In the genomic region with DNA sequence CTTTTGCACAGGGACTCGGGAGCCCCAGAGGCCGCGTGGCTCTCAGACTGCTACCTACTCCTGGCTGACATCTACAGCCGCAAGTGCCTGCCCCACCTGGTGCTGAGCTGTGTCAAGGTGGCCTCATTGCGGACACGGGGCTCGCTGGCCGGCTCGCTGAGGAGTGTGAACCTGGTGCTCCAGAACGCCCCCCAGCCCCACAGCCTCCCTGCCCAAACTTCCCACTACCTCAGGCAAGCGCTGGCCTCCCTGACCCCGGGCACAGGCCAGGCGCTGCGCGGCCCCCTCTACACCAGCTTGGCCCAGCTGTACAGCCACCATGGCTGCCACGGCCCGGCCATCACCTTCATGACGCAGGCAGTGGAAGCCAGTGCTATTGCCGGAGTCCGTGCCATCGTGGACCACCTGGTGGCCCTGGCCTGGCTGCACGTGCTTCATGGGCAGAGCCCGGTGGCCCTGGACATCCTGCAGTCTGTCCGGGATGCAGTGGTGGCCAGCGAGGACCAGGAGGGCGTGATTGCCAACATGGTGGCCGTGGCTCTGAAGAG, we compare ENCODE assay signal across 15 cellular contexts. TPM values are rescaled to one million over a fixed set of nuclear protein-coding genes. Genes with fewer than 3 reads are reported as not detected.
DNase-seq lines count a peak whose midpoint lies in the region; ATAC-seq and TF ChIP-seq lines count a peak whose summit lies in the region.
"Had no signal": no experiment of that assay in that cellular context is flagged by ENCODE, and none has a peak within 500 bp of the region (broad histone marks: within the 10 kb centered on the region; RNA-seq: fewer than 3 reads in every experiment).

No MANE protein-coding gene starts in this region.

- H3K27me3 ChIP-seq in right atrium auricular region (no peaks in the 10 kb centered on the region), mammary epithelial cell (ENCODE audit: insufficient read depth, low read length) (no peaks in the 10 kb centered on the region), mesendoderm (ENCODE audit: insufficient read depth, low read length, poor library complexity) (no peaks in the 10 kb centered on the region), vagina (no peaks in the 10 kb centered on the region)
- H3K27me3 ChIP-seq: adrenal gland, testis had no signal

- peaks cover 25% of the 10 kb centered on the region for H3K4me1 Mint-ChIP-seq in endothelial cell (ENCODE audit: unreplicated experiment)

- no peak for TF ChIP-seq CTCF in right atrium auricular region (IDR thresholded peaks at IDR 0.05)
- TF ChIP-seq CTCF in mammary epithelial cell (conservative IDR thresholded peaks at IDR 0.05 in 1 of 2, IDR thresholded peaks at IDR 0.05 in 1 of 2; ENCODE audit: extremely low read depth in 1 of 2, insufficient read depth in 1 of 2, low read depth in 1 of 2, low read length in 2 of 2), result no peak
- TF ChIP-seq CTCF in vagina (IDR thresholded peaks at IDR 0.05), result no peak
- no peak for TF ChIP-seq CTCF in endothelial cell (IDR thresholded peaks at IDR 0.05; ENCODE audit: unreplicated experiment)

- no peak overlapping the region for H3K18ac ChIP-seq in mesendoderm (ENCODE audit: low read length)

- no peak overlapping the region for H3K27ac Mint-ChIP-seq in endothelial cell (ENCODE audit: unreplicated experiment)
- H3K27ac Mint-ChIP-seq: activated T-helper 2 cell treated with anti-CD3 and anti-CD28 coated beads, Interferon-gamma antibody, Interleukin-2, Interleukin-4, amounts not matched to agents 10 μg/mL and 5 μg/mL and 100 μg/mL, durations not matched to agents 14 hours and 24 hours and 36 hours had no signal

- H2BK120ac ChIP-seq in mesendoderm (ENCODE audit: low read depth, low read length), result no peak overlapping the region

- dilution Hi-C loops in mammary epithelial cell (cut with HindIII; ENCODE audit: low sequenced_read_pairs), result no loop called here

- H3K4me3 ChIP-seq in right atrium auricular region (no peak overlapping the region), mammary epithelial cell (replicated peaks in 1 of 3; ENCODE audit: insufficient read depth in 1 of 3, low read depth in 2 of 3, low read length in 3 of 3) (no peak overlapping the region), mesendoderm (ENCODE audit: low read length) (no peak overlapping the region), vagina (no peak overlapping the region)
- H3K4me3 ChIP-seq: adrenal gland, testis had no signal

- peak overlapping the region; percentile 74 for H2BK5ac ChIP-seq in mesendoderm (ENCODE audit: low read length)

- H3K36me3 ChIP-seq in right atrium auricular region, result peaks cover 8% of the 10 kb centered on the region
- H3K36me3 ChIP-seq in mammary epithelial cell (ENCODE audit: insufficient read depth, low read length), result peaks cover 37% of the 10 kb centered on the region
- no peaks in the 10 kb centered on the region for H3K36me3 ChIP-seq in mesendoderm (ENCODE audit: control insufficient read depth, insufficient read depth, low read length)
- H3K36me3 ChIP-seq in vagina, result peaks cover 0 to 12% of the 10 kb centered on the region in 2 donors

- H2BK15ac ChIP-seq in mesendoderm (replicated peaks; ENCODE audit: low read depth), result no peak overlapping the region

- H3K27me3 Mint-ChIP-seq in endothelial cell (ENCODE audit: unreplicated experiment), result peaks cover 1% of the 10 kb centered on the region

- H4K20me1 ChIP-seq in mammary epithelial cell (ENCODE audit: insufficient read depth, low read length), result peaks cover 10% of the 10 kb centered on the region

- CTCF ChIA-PET in mammary epithelial cell (lab: Charles Lee; ENCODE audit: low non-redundant PET), result no interaction called here

- H3K9ac ChIP-seq in mammary epithelial cell (ENCODE audit: insufficient read depth, low read length), result peak overlapping the region; percentile 35
- no peak overlapping the region for H3K9ac ChIP-seq in mesendoderm (ENCODE audit: low read length)

- H2AFZ ChIP-seq in mammary epithelial cell (ENCODE audit: low read depth, low read length), result no peak overlapping the region

- H3K79me1 ChIP-seq in mesendoderm (ENCODE audit: low read length), result no peaks in the 10 kb centered on the region

- H3K4me2 ChIP-seq in mammary epithelial cell (ENCODE audit: insufficient read depth, low read depth, low read length), result peak overlapping the region; percentile 37
- no peak overlapping the region for H3K4me2 ChIP-seq in mesendoderm (ENCODE audit: low read length)

- no peak for TF ChIP-seq POLR2A in vagina (IDR thresholded peaks at IDR 0.05)

- BruUV-seq in mammary epithelial cell (replicated peaks; lab: Mats Ljungman, UMichigan), result no TSS peak

- intact Hi-C loops in left ventricle myocardium superior (cut with micrococcal nuclease), result no loop called here
- intact Hi-C loops in mammary epithelial cell (cut with micrococcal nuclease), result loop anchor here (2.0 kb wide), 2 partner anchors 29 to 51 kb away; partner anchors contain the start of gene SH3TC1
- intact Hi-C loops in vagina (cut with DNase I), result no loop called here

- H3K27ac ChIP-seq in right atrium auricular region (no peak overlapping the region), mammary epithelial cell (ENCODE audit: insufficient read depth, low read depth, low read length) (peak overlapping the region; percentile 45), mesendoderm (ENCODE audit: low read depth, low read length) (no peak overlapping the region), vagina (peak overlapping the region; percentile 31)
- H3K27ac ChIP-seq: epithelial cell of prostate, testis had no signal

- H3K79me2 ChIP-seq in mammary epithelial cell (ENCODE audit: insufficient read depth, low read length) (peaks cover 65% of the 10 kb centered on the region), mesendoderm (ENCODE audit: control insufficient read depth, insufficient read depth, low read length) (no peaks in the 10 kb centered on the region)

- no peak overlapping the region for H4K8ac ChIP-seq in mesendoderm (ENCODE audit: low read depth, low read length)

- no peaks in the 10 kb centered on the region for H3K9me3 Mint-ChIP-seq in endothelial cell (ENCODE audit: unreplicated experiment)
- H3K9me3 Mint-ChIP-seq: activated T-helper 2 cell treated with anti-CD3 and anti-CD28 coated beads, Interferon-gamma antibody, Interleukin-2, Interleukin-4, amounts not matched to agents 10 μg/mL and 5 μg/mL and 100 μg/mL, durations not matched to agents 14 hours and 24 hours and 36 hours had no signal

- ATAC-seq in left ventricle myocardium superior (peak; percentile 3), GM19328 (IDR thresholded peaks at IDR 0.05; ENCODE audit: unreplicated experiment) (no peak)

- H3K4me1 ChIP-seq in right atrium auricular region (peaks cover 0 to 17% of the 10 kb centered on the region in 2 donors), mammary epithelial cell (ENCODE audit: insufficient read depth, low read length) (peaks cover 19% of the 10 kb centered on the region), mesendoderm (ENCODE audit: control insufficient read depth, low read depth, low read length) (peaks cover 13% of the 10 kb centered on the region), vagina (peaks cover 25% of the 10 kb centered on the region)

- no peak for DNase-seq in left ventricle myocardium superior
- DNase-seq in right atrium auricular region (ENCODE audit: low spot score), result no peak
- DNase-seq in mammary epithelial cell, result no peak
- no peak for DNase-seq in mesendoderm
- no peak for DNase-seq in vagina (ENCODE audit: extremely low spot score in 2 of 2)
- no peak for DNase-seq in T-helper 1 cell
- no peak for DNase-seq in endothelial cell (ENCODE audit: low spot score)
- DNase-seq: GOT3, NCI-H1048 had no signal

- H4K5ac ChIP-seq in mesendoderm (ENCODE audit: low read length), result no peak overlapping the region

- in situ Hi-C loops in mammary epithelial cell (cut with MboI; ENCODE audit: low sequenced_read_pairs in 2 of 2), result no loop called here

- peak overlapping the region; percentile 69 for H3K56ac ChIP-seq in mesendoderm (ENCODE audit: low read length)

- WGBS in mammary epithelial cell (ENCODE audit: low coverage, missing lambda C conversion rate), result 93% methylated on average over 22 of the region's 27 CpGs
- WGBS in mesendoderm (ENCODE audit: extremely low coverage, insufficient coverage, low lambda C conversion rate), result no CpG with 5 or more reads among the region's 27 CpGs

- peak overlapping the region; percentile 90 for H2AK5ac ChIP-seq in mesendoderm (ENCODE audit: low read length)

- H3K9me3 ChIP-seq in right atrium auricular region (no peaks in the 10 kb centered on the region), mammary epithelial cell (replicated peaks; ENCODE audit: insufficient read depth, low read length) (no peaks in the 10 kb centered on the region), vagina (no peaks in the 10 kb centered on the region)
- H3K9me3 ChIP-seq: adrenal gland, testis had no signal

- H3K4me3 Mint-ChIP-seq in endothelial cell (ENCODE audit: unreplicated experiment), result no peak overlapping the region

- H3K36me3 Mint-ChIP-seq in endothelial cell (ENCODE audit: low read depth, unreplicated experiment), result peaks cover 32% of the 10 kb centered on the region

- no peak overlapping the region for H3K23ac ChIP-seq in mesendoderm (ENCODE audit: low read length)

- peak overlapping the region; percentile 95 for H3K4ac ChIP-seq in mesendoderm (ENCODE audit: low read depth, low read length)

RNA-seq across cellular contexts. Expression of gene SH3TC1, which starts 28.8 kb away (rescaled TPM):
- total RNA-seq in left ventricle myocardium superior (8.7 TPM), right atrium auricular region (10 to 100 TPM in 1 of 2 donors, 1 to 10 TPM in 1; 8.9 to 13.9 TPM), mammary epithelial cell (100 to 1,000 TPM in 1 of 2 donors, 10 to 100 TPM in 1; 70.8 to 138 TPM), vagina (50.6 TPM), endothelial cell (ENCODE audit: unreplicated experiment) (114 TPM)
- 37.7 TPM for polyA plus RNA-seq in mammary epithelial cell
- 62.5 TPM for polyA minus RNA-seq in mammary epithelial cell
- polyA plus RNA-seq in mesendoderm (2013, experiment 1 of 2), result 0.17 TPM
- 0.13 TPM for polyA plus RNA-seq in mesendoderm (2013, experiment 2 of 2)

RNA-seq across cellular contexts. Expression of gene HTRA3, which starts 41.7 kb away (rescaled TPM):
- total RNA-seq in left ventricle myocardium superior (95.6 TPM), right atrium auricular region (100 to 1,000 TPM in 1 of 2 donors, 10 to 100 TPM in 1; 33.8 to 124 TPM), mammary epithelial cell (under 1 TPM in 1 of 2 donors, not detected in 1; 0.17 TPM), vagina (33.1 TPM), endothelial cell (ENCODE audit: unreplicated experiment) (1.7 TPM)
- polyA plus RNA-seq in mammary epithelial cell, result not detected
- 2.5 TPM for polyA minus RNA-seq in mammary epithelial cell
- polyA plus RNA-seq in mesendoderm (2013, experiment 1 of 2), result 1.8 TPM
- polyA plus RNA-seq in mesendoderm (2013, experiment 2 of 2), result 1.9 TPM
- total RNA-seq: SK-MEL-5 had no signal

Comparison
In these comparisons a context has a peak if more than half of its experiments do, and no peak if none do; other contexts are left out.
1. H3K27ac ChIP-seq: peak in mammary epithelial cell (single experiment) and vagina (single experiment); none in right atrium auricular region (0 of 2) and mesendoderm (single experiment).
2. RNA of gene HTRA3, which starts 41.7 kb away (total RNA-seq): 33.8 to 124 TPM in right atrium auricular region, 95.6 TPM in left ventricle myocardium superior (single experiment) and 33.1 TPM in vagina (single experiment); 1.7 TPM in endothelial cell (single experiment) and 0.17 TPM in mammary epithelial cell; every median in the first group is over 10 times any median in the second.